In genomic region chr5:6453937-6454560, GRCh38 we compare ENCODE assay signal across 12 cellular contexts. TPM values are rescaled to one million over a fixed set of nuclear protein-coding genes. Genes with fewer than 3 reads are reported as not detected.
"Had no signal": no experiment of that assay in that cellular context is flagged by ENCODE, and none has a peak within 500 bp of the region (broad histone marks: within the 10 kb centered on the region; RNA-seq: fewer than 3 reads in every experiment).

No MANE protein-coding gene starts in this region.

- H3K9me3 ChIP-seq: adrenal gland, stomach, uterus had no signal

- DNase-seq: activated naive CD4-positive, alpha-beta T cell treated with anti-CD3 and anti-CD28 coated beads, Interleukin-2, amount 50 U/mL, for 16 hours; occipital lobe; stimulated activated CD4-positive, alpha-beta T cell treated with anti-CD3 and anti-CD28 coated beads, Interleukin-15, amount 100 ng/mL, for 24 hours; stimulated activated CD4-positive, alpha-beta T cell treated with anti-CD3 and anti-CD28 coated beads, Interleukin-4, amount 100 ng/mL, for 4 hours; stomach; T-helper 2 cell; uterus had no signal

- H3K4me3 Mint-ChIP-seq: dendritic cell treated with granulocyte-macrophage colony-stimulating factor and Interleukin-4, amounts not matched to agents 40 ng/mL and 50 ng/mL, for 4 days; memory B cell; nephron had no signal

- H3K4me3 ChIP-seq: adrenal gland, stomach, uterus had no signal

- H3K27ac ChIP-seq: adrenal gland, uterus had no signal

- H3K9me3 Mint-ChIP-seq: dendritic cell treated with granulocyte-macrophage colony-stimulating factor and Interleukin-4, amounts not matched to agents 40 ng/mL and 50 ng/mL, for 4 days; memory B cell; nephron had no signal

- H3K36me3 ChIP-seq: adrenal gland, stomach, uterus had no signal

- H3K27ac Mint-ChIP-seq: dendritic cell treated with granulocyte-macrophage colony-stimulating factor and Interleukin-4, amounts not matched to agents 40 ng/mL and 50 ng/mL, for 4 days; memory B cell; nephron had no signal

RNA-seq across cellular contexts. Expression of gene UBE2QL1, which starts 5.4 kb away (rescaled TPM):
- total RNA-seq: epithelial cell of proximal tubule had no signal
